In the genomic region with DNA sequence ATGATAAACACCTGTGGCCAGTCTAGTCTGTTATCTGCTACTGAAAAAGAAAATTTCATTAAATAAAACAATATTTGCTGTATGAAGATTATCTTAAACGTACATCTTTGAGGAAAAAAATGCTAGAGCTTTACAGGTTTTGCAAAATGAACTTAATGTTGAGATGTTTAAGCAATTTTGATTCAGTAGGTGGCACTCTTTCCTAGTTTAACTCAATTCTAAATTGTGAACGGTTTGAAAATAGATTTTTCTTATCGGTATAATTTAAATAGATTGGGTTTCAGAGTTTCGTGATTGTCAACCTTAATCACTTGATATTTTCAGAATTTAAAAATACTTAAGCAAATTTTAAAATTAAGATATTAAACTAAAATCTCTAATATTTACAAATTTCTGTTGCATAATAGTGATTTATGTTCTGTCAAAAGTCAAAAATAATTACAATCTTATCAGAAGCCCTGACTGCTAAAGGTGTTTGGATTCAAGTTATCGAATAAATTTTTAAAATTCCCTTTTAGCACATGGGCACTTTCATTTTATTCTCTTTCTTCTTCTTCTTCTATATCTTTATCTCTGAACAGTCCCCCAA, we compare ENCODE assay signal across 1 cellular context.
TF ChIP-seq lines count a peak whose summit lies in the region.

No MANE protein-coding gene starts in this region.

TF ChIP-seq in SK-N-SH treated with all-trans-retinoic acid at 6 μM for 48 hours, 23 proteins besides CTCF, POLR2A, EP300 and RAD21 (continued from another document):
- TF ChIP-seq, protein P1, sequence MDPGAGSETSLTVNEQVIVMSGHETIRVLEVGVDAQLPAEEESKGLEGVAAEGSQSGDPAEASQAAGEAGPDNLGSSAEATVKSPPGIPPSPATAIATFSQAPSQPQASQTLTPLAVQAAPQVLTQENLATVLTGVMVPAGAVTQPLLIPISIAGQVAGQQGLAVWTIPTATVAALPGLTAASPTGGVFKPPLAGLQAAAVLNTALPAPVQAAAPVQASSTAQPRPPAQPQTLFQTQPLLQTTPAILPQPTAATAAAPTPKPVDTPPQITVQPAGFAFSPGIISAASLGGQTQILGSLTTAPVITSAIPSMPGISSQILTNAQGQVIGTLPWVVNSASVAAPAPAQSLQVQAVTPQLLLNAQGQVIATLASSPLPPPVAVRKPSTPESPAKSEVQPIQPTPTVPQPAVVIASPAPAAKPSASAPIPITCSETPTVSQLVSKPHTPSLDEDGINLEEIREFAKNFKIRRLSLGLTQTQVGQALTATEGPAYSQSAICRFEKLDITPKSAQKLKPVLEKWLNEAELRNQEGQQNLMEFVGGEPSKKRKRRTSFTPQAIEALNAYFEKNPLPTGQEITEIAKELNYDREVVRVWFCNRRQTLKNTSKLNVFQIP (CRISPR knock-in tag; IDR thresholded peaks at IDR 0.05; ENCODE audit: borderline replicate concordance, low read depth): no peak
- no peak for TF ChIP-seq ZNF70 (CRISPR knock-in tag; IDR thresholded peaks at IDR 0.05)
- no peak for TF ChIP-seq ESRRG (CRISPR knock-in tag; IDR thresholded peaks at IDR 0.05)
